ENCODE assay signal across 19 cellular contexts in genomic region chr9:13948037-13948436, GRCh38.
"Had no signal": no experiment of that assay in that cellular context is flagged by ENCODE, and none has a peak within 500 bp of the region (broad histone marks: within the 10 kb centered on the region; RNA-seq: fewer than 3 reads in every experiment).

No MANE protein-coding gene starts in this region.

- DNase-seq: activated CD4-positive, alpha-beta T cell treated with anti-CD3 and anti-CD28 coated beads for 4 hours; activated CD8-positive, alpha-beta T cell treated with anti-CD3 and anti-CD28 coated beads for 36 hours; activated effector memory CD4-positive, alpha-beta T cell treated with Interleukin-2 at 50 U/mL for 16 hours; activated T-cell treated with anti-CD3 and anti-CD28 coated beads, Interleukin-2, amount 50 U/mL, for 4 hours; endodermal cell; erythroblast; hippocampal formation; kidney; nephron progenitor cell; psoas muscle; stimulated activated CD4-positive, alpha-beta T cell treated with anti-CD3 and anti-CD28 coated beads, Interleukin-12 subunit alpha, Interleukin-12 subunit beta, amount 100 ng/mL, for 4 hours; stimulated activated CD4-positive, alpha-beta T cell treated with anti-CD3 and anti-CD28 coated beads, Interleukin-2, amount 100 ng/mL, for 24 hours; stimulated activated naive B cell treated with anti-CD40 and anti-IgM and Interleukin-4, amounts not matched to agents 10 μg/mL and 1 μg/mL and 100 μg/mL, for 72 hours; T-helper 2 cell; tibial artery had no signal

- ATAC-seq: activated CD8-positive, alpha-beta T cell treated with anti-CD3 and anti-CD28 coated beads for 36 hours; activated T-cell treated with anti-CD3 and anti-CD28 coated beads, Interleukin-2, amount 50 U/mL, for 4 hours; psoas muscle; stimulated activated naive B cell treated with anti-CD40 and anti-IgM and Interleukin-4, amounts not matched to agents 10 μg/mL and 1 μg/mL and 100 μg/mL, for 72 hours; WTC11 had no signal

- H3K4me1 ChIP-seq: psoas muscle, tibial artery had no signal

- H3K27ac Mint-ChIP-seq: activated CD8-positive, alpha-beta T cell treated with anti-CD3 and anti-CD28 coated beads for 36 hours; activated naive CD4-positive, alpha-beta T cell treated with anti-CD3 and anti-CD28 coated beads, Interleukin-2, amount 50 U/mL, for 24 hours; dendritic cell treated with granulocyte-macrophage colony-stimulating factor and Interleukin-4, amounts not matched to agents 40 ng/mL and 50 ng/mL, for 4 days; endodermal cell; nephron progenitor cell; stimulated activated naive B cell treated with anti-CD40 and anti-IgM and Interleukin-4, amounts not matched to agents 10 μg/mL and 1 μg/mL and 100 μg/mL, for 72 hours; WTC11 had no signal

- H3K9me3 ChIP-seq: psoas muscle, tibial artery had no signal

- H3K4me3 ChIP-seq: psoas muscle, tibial artery had no signal

- H3K27ac ChIP-seq: psoas muscle, tibial artery had no signal

- H3K27me3 ChIP-seq: tibial artery had no signal

- H3K36me3 ChIP-seq: tibial artery had no signal

- H3K4me1 Mint-ChIP-seq: activated naive CD4-positive, alpha-beta T cell treated with anti-CD3 and anti-CD28 coated beads, Interleukin-2, amount 50 U/mL, for 24 hours; endodermal cell; stimulated activated naive B cell treated with anti-CD40 and anti-IgM and Interleukin-4, amounts not matched to agents 10 μg/mL and 1 μg/mL and 100 μg/mL, for 72 hours had no signal

- H3K27me3 Mint-ChIP-seq: activated CD8-positive, alpha-beta T cell treated with anti-CD3 and anti-CD28 coated beads for 36 hours; activated naive CD4-positive, alpha-beta T cell treated with anti-CD3 and anti-CD28 coated beads, Interleukin-2, amount 50 U/mL, for 24 hours; dendritic cell treated with granulocyte-macrophage colony-stimulating factor and Interleukin-4, amounts not matched to agents 40 ng/mL and 50 ng/mL, for 4 days; stimulated activated naive B cell treated with anti-CD40 and anti-IgM and Interleukin-4, amounts not matched to agents 10 μg/mL and 1 μg/mL and 100 μg/mL, for 72 hours had no signal

- H3K36me3 Mint-ChIP-seq: activated naive CD4-positive, alpha-beta T cell treated with anti-CD3 and anti-CD28 coated beads, Interleukin-2, amount 50 U/mL, for 24 hours; stimulated activated naive B cell treated with anti-CD40 and anti-IgM and Interleukin-4, amounts not matched to agents 10 μg/mL and 1 μg/mL and 100 μg/mL, for 72 hours; WTC11 had no signal

- H3K4me3 Mint-ChIP-seq: activated CD8-positive, alpha-beta T cell treated with anti-CD3 and anti-CD28 coated beads for 36 hours; activated naive CD4-positive, alpha-beta T cell treated with anti-CD3 and anti-CD28 coated beads, Interleukin-2, amount 50 U/mL, for 24 hours; activated T-cell treated with anti-CD3 and anti-CD28 coated beads, Interleukin-2, amount 50 U/mL, for 4 hours; dendritic cell treated with granulocyte-macrophage colony-stimulating factor and Interleukin-4, amounts not matched to agents 40 ng/mL and 50 ng/mL, for 4 days; endodermal cell; nephron progenitor cell; stimulated activated naive B cell treated with anti-CD40 and anti-IgM and Interleukin-4, amounts not matched to agents 10 μg/mL and 1 μg/mL and 100 μg/mL, for 72 hours; WTC11 had no signal

- FAIRE-seq: kidney, urothelium cell line had no signal

- H3K9me3 Mint-ChIP-seq: activated CD8-positive, alpha-beta T cell treated with anti-CD3 and anti-CD28 coated beads for 36 hours; activated naive CD4-positive, alpha-beta T cell treated with anti-CD3 and anti-CD28 coated beads, Interleukin-2, amount 50 U/mL, for 24 hours; dendritic cell treated with granulocyte-macrophage colony-stimulating factor and Interleukin-4, amounts not matched to agents 40 ng/mL and 50 ng/mL, for 4 days; endodermal cell had no signal
